In genomic region chr16:53960954-53961616, GRCh38 we compare ENCODE assay signal across 1 cellular context.
TF ChIP-seq lines count a peak whose summit lies in the region.

No MANE protein-coding gene starts in this region.

TF ChIP-seq in HEK293, 187 proteins besides CTCF, POLR2A, EP300 and RAD21 (continued from another document and continues in another):
- TF ChIP-seq ATF2 (tag by site-specific recombination; IDR thresholded peaks at IDR 0.05; ENCODE audit: low read depth) (no peak), ZNF350 (tag by site-specific recombination; IDR thresholded peaks at IDR 0.05) (no peak), ZSCAN4 (tag by site-specific recombination; IDR thresholded peaks at IDR 0.05) (no peak), ZNF626 (tag by site-specific recombination; IDR thresholded peaks at IDR 0.05) (no peak), ZNF785 (tag by site-specific recombination; IDR thresholded peaks at IDR 0.05) (no peak), ZBTB17 (tag by site-specific recombination; IDR thresholded peaks at IDR 0.05) (0 out of 2 replicates have a peak, but pooled peaks have one; percentile 45), KLF17 (tag by site-specific recombination; IDR thresholded peaks at IDR 0.05) (no peak), ZNF654 (tag by site-specific recombination; IDR thresholded peaks at IDR 0.05; ENCODE audit: low read depth) (no peak), MZF1 (tag by site-specific recombination; IDR thresholded peaks at IDR 0.05; ENCODE audit: borderline replicate concordance) (peak; percentile 50; the same call in 1 of the 2 replicates), ZNF2 (tag by site-specific recombination; IDR thresholded peaks at IDR 0.05) (peak; percentile 91), ZNF239 (tag by site-specific recombination; IDR thresholded peaks at IDR 0.05) (no peak), KLF10 (tag by site-specific recombination; IDR thresholded peaks at IDR 0.05) (no peak), ZNF433 (tag by site-specific recombination; IDR thresholded peaks at IDR 0.05; ENCODE audit: low read depth) (no peak), BCL11A (tag by site-specific recombination; IDR thresholded peaks at IDR 0.05; ENCODE audit: low read depth) (no peak), ZNF670 (tag by site-specific recombination; IDR thresholded peaks at IDR 0.05; ENCODE audit: low read depth) (no peak), ZNF837 (tag by site-specific recombination; IDR thresholded peaks at IDR 0.05) (no peak), ZBTB10 (tag by site-specific recombination; IDR thresholded peaks at IDR 0.05) (no peak), PRDM6 (tag by site-specific recombination; IDR thresholded peaks at IDR 0.05) (peak; percentile 92), ZNF18 (tag by site-specific recombination; IDR thresholded peaks at IDR 0.05) (no peak), ZNF121 (tag by site-specific recombination; IDR thresholded peaks at IDR 0.05) (no peak), ZNF449 (tag by site-specific recombination; IDR thresholded peaks at IDR 0.05) (no peak), ZNF362 (tag by site-specific recombination; IDR thresholded peaks at IDR 0.05) (no peak), HOXD13 (CRISPR knock-in tag; IDR thresholded peaks at IDR 0.05; ENCODE audit: borderline replicate concordance) (no peak), ZNF521 (tag by site-specific recombination; IDR thresholded peaks at IDR 0.05) (no peak), MEIS1 (CRISPR knock-in tag; IDR thresholded peaks at IDR 0.05; ENCODE audit: borderline replicate concordance) (no peak), ZSCAN5A (tag by site-specific recombination; IDR thresholded peaks at IDR 0.05) (no peak), ZNF658 (tag by site-specific recombination; IDR thresholded peaks at IDR 0.05) (no peak), GFI1B (tag by site-specific recombination; IDR thresholded peaks at IDR 0.05) (no peak), ZBTB26 (tag by site-specific recombination; optimal IDR thresholded peaks at IDR 0.05) (no peak), ZNF398 (tag by site-specific recombination; IDR thresholded peaks at IDR 0.05) (no peak), ZSCAN30 (tag by site-specific recombination; IDR thresholded peaks at IDR 0.05) (peak; percentile 35; the same call in 1 of the 2 replicates), IKZF3 (tag by site-specific recombination; IDR thresholded peaks at IDR 0.05) (peak; percentile 55), ZBTB20 (tag by site-specific recombination; IDR thresholded peaks at IDR 0.05) (no peak), OSR2 (tag by site-specific recombination; IDR thresholded peaks at IDR 0.05) (peak; percentile 48; the same call in 1 of the 2 replicates), ZXDB (tag by site-specific recombination; IDR thresholded peaks at IDR 0.05) (no peak; the same call in 1 of the 2 replicates), ZSCAN23 (tag by site-specific recombination; IDR thresholded peaks at IDR 0.05) (no peak), ZNF549 (tag by site-specific recombination; IDR thresholded peaks at IDR 0.05) (no peak), ZFHX2 (tag by site-specific recombination; conservative IDR thresholded peaks at IDR 0.05) (no peak), ZNF610 (tag by site-specific recombination; IDR thresholded peaks at IDR 0.05; ENCODE audit: borderline replicate concordance) (peak; percentile 66; the same call in 1 of the 2 replicates), ZFP69B (tag by site-specific recombination; IDR thresholded peaks at IDR 0.05) (no peak), ZBTB44 (tag by site-specific recombination; IDR thresholded peaks at IDR 0.05) (peak; percentile 84), ZNF510 (tag by site-specific recombination; IDR thresholded peaks at IDR 0.05; ENCODE audit: insufficient replicate concordance) (no peak), ZIC2 (tag by site-specific recombination; IDR thresholded peaks at IDR 0.05) (no peak), TRIM28 (IDR thresholded peaks at IDR 0.05; ENCODE audit: borderline replicate concordance, low read length) (peak; percentile 98), ZNF223 (tag by site-specific recombination; IDR thresholded peaks at IDR 0.05) (no peak), ZNF19 (tag by site-specific recombination; IDR thresholded peaks at IDR 0.05; ENCODE audit: low read depth) (no peak)
